1 cellular context compared by ENCODE assay signal in genomic region chr14:35285168-35285990, GRCh38.
TF ChIP-seq lines count a peak whose summit lies in the region.

No MANE protein-coding gene starts in this region.

TF ChIP-seq in GM12878, 131 proteins besides CTCF, POLR2A, EP300 and RAD21 (continued from another document):
- TF ChIP-seq BCL3 (IDR thresholded peaks at IDR 0.05; ENCODE audit: borderline replicate concordance, insufficient read depth, low read depth, low read length, poor library complexity, severe bottlenecking) (no peak), TCF12 (IDR thresholded peaks at IDR 0.05; ENCODE audit: low read depth, low read length) (no peak), HDAC2 (IDR thresholded peaks at IDR 0.05) (no peak), FOXM1 (IDR thresholded peaks at IDR 0.05; ENCODE audit: low read depth, low read length) (peak; percentile 88), BCL11A (IDR thresholded peaks at IDR 0.05; ENCODE audit: low read depth, low read length) (peak; percentile 86), MYB (IDR thresholded peaks at IDR 0.05; ENCODE audit: borderline replicate concordance, low read depth, low read length) (no peak), MEF2B (IDR thresholded peaks at IDR 0.05; ENCODE audit: partially characterized antibody, poor library complexity, severe bottlenecking) (peak; percentile 93), ZNF24 (IDR thresholded peaks at IDR 0.05) (0 out of 2 replicates have a peak, but pooled peaks have one; percentile 38), MTA2 (IDR thresholded peaks at IDR 0.05; ENCODE audit: low read depth) (peak; percentile 98), RCOR1 (conservative IDR thresholded peaks at IDR 0.05; ENCODE audit: low read depth, low read length) (0 out of 2 replicates have a peak, but pooled peaks have one; percentile 58), CBX3 (IDR thresholded peaks at IDR 0.05; ENCODE audit: borderline replicate concordance, low read depth) (no peak), BACH1 (IDR thresholded peaks at IDR 0.05; ENCODE audit: borderline replicate concordance) (no peak), YBX1 (IDR thresholded peaks at IDR 0.05) (no peak), RUNX3 (IDR thresholded peaks at IDR 0.05; ENCODE audit: low read length) (peak; percentile 99), MTA3 (IDR thresholded peaks at IDR 0.05; ENCODE audit: borderline replicate concordance, low read length) (peak; percentile 88), ZNF622 (IDR thresholded peaks at IDR 0.05) (no peak), MAX (IDR thresholded peaks at IDR 0.05; ENCODE audit: low read depth, low read length) (no peak), PKNOX1 (IDR thresholded peaks at IDR 0.05) (peak; percentile 83), STAT1 (conservative IDR thresholded peaks at IDR 0.05) (no peak), SPI1 (IDR thresholded peaks at IDR 0.05; ENCODE audit: borderline replicate concordance, insufficient read depth, low read depth, low read length) (peak; percentile 92), WRNIP1 (IDR thresholded peaks at IDR 0.05; ENCODE audit: borderline replicate concordance, low read depth, low read length) (no peak), CHD2 (IDR thresholded peaks at IDR 0.05; ENCODE audit: borderline replicate concordance, low read depth, low read length) (no peak), CEBPB (IDR thresholded peaks at IDR 0.05; ENCODE audit: borderline replicate concordance in 1 of 2, low read depth in 2 of 2, low read length in 2 of 2) (peak in 1 of 2 experiments; percentile 86; a peak in 1 of 4 replicates), ZBTB11 (CRISPR knock-in tag; IDR thresholded peaks at IDR 0.05) (no peak), SMAD1 (IDR thresholded peaks at IDR 0.05; ENCODE audit: low read depth, partially characterized antibody) (no peak), CUX1 (IDR thresholded peaks at IDR 0.05; ENCODE audit: insufficient replicate concordance, low read depth, low read length) (peak; percentile 99), BRCA1 (IDR thresholded peaks at IDR 0.05; ENCODE audit: low read depth, low read length) (no peak), BCLAF1 (IDR thresholded peaks at IDR 0.05) (no peak), CEBPZ (IDR thresholded peaks at IDR 0.05; ENCODE audit: low read depth, low read length) (no peak), NR2F1 (conservative IDR thresholded peaks at IDR 0.05) (peak; percentile 57), DPF2 (IDR thresholded peaks at IDR 0.05) (peak; percentile 96), ZNF384 (IDR thresholded peaks at IDR 0.05; ENCODE audit: borderline replicate concordance, low read depth, low read length) (peak; percentile 89), CBFB (IDR thresholded peaks at IDR 0.05; ENCODE audit: low read depth) (peak; percentile 93), CHD1 (IDR thresholded peaks at IDR 0.05; ENCODE audit: low read depth, low read length) (no peak), TAF1 (IDR thresholded peaks at IDR 0.05; ENCODE audit: borderline replicate concordance, low read depth, low read length) (0 out of 2 replicates have a peak, but pooled peaks have one; percentile 37), ZNF592 (IDR thresholded peaks at IDR 0.05) (no peak), POLR2AphosphoS5 (IDR thresholded peaks at IDR 0.05; ENCODE audit: low read length) (no peak), KLF5 (IDR thresholded peaks at IDR 0.05; ENCODE audit: partially characterized antibody) (no peak), HCFC1 (IDR thresholded peaks at IDR 0.05; ENCODE audit: low read length) (no peak)
TF ChIP-seq in GM12878: peak in this region for 52.
